In the genomic region with DNA sequence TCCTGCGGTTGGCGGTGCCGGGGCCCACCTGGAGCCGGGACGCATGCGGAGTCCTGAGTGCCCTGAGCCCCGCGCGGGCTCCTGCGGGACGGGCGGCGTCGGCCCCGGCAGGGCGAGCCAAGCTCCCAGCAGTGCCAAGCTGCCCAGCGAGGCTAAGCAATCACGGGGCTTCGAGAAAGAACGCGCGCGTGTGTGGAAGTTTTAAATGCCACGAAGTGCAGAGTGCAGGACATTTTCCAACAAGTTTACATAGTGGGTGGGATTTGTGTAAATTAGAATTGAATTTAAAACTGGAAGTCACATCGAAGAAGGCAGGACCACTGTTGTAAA, we compare ENCODE assay signal across 8 cellular contexts. TPM values are rescaled to one million over a fixed set of nuclear protein-coding genes. Genes with fewer than 3 reads are reported as not detected.
DNase-seq lines count a peak whose midpoint lies in the region; ATAC-seq and TF ChIP-seq lines count a peak whose summit lies in the region.

No MANE protein-coding gene starts in this region.

- peaks cover 8% of the 10 kb centered on the region for H3K27me3 Mint-ChIP-seq in activated naive CD8-positive, alpha-beta T cell
- H3K27me3 Mint-ChIP-seq in activated naive CD8-positive, alpha-beta T cell treated with anti-CD3 and anti-CD28 coated beads for 36 hours = peaks cover 40% of the 10 kb centered on the region
- H3K27me3 Mint-ChIP-seq in mesothelial cell of epicardium (ENCODE audit: low read depth) = peaks cover 48% of the 10 kb centered on the region

- TF ChIP-seq CTCF in coronary artery (IDR thresholded peaks at IDR 0.05) (no peak), mesothelial cell of epicardium (IDR thresholded peaks at IDR 0.05; ENCODE audit: unreplicated experiment) (no peak), uterus (IDR thresholded peaks at IDR 0.05) (no peak)

- peaks cover 13% of the 10 kb centered on the region for H3K4me1 Mint-ChIP-seq in activated naive CD8-positive, alpha-beta T cell (ENCODE audit: low read depth)
- peaks cover 14% of the 10 kb centered on the region for H3K4me1 Mint-ChIP-seq in activated naive CD8-positive, alpha-beta T cell treated with anti-CD3 and anti-CD28 coated beads for 36 hours
- peaks cover 7% of the 10 kb centered on the region for H3K4me1 Mint-ChIP-seq in mesothelial cell of epicardium

- ATAC-seq in HG03280 (IDR thresholded peaks at IDR 0.05; ENCODE audit: unreplicated experiment) = no peak
- no peak for ATAC-seq in GM21360 (IDR thresholded peaks at IDR 0.05; ENCODE audit: unreplicated experiment)

- no peak for DNase-seq in activated naive CD8-positive, alpha-beta T cell treated with anti-CD3 and anti-CD28 coated beads for 36 hours
- no peak for DNase-seq in coronary artery (ENCODE audit: low spot score)
- no peak for DNase-seq in mesothelial cell of epicardium (ENCODE audit: low spot score in 2 of 2, unreplicated experiment in 2 of 2)
- DNase-seq in uterus = no peak
- no peak for DNase-seq in stimulated activated CD4-positive, alpha-beta T cell treated with anti-CD3 and anti-CD28 coated beads, Interleukin-4, amount 100 ng/mL, for 4 hours

- no peak overlapping the region for H3K27ac Mint-ChIP-seq in activated naive CD8-positive, alpha-beta T cell
- H3K27ac Mint-ChIP-seq in activated naive CD8-positive, alpha-beta T cell treated with anti-CD3 and anti-CD28 coated beads for 36 hours = no peak overlapping the region
- H3K27ac Mint-ChIP-seq in mesothelial cell of epicardium = no peak overlapping the region

- peak overlapping the region in 1 of 2 donors; percentile 64 for H3K27ac ChIP-seq in coronary artery
- H3K27ac ChIP-seq in uterus = no peak overlapping the region

- TF ChIP-seq POLR2A in uterus (IDR thresholded peaks at IDR 0.05) = no peak

- no peaks in the 10 kb centered on the region for H3K4me1 ChIP-seq in uterus

- H3K4me3 ChIP-seq in coronary artery = peak overlapping the region; percentile 81
- peak overlapping the region; percentile 28 to 63 for H3K4me3 ChIP-seq in uterus

- intact Hi-C loops in uterus (cut with DNase I; ENCODE audit: low total_unique reads) = no loop called here

- no peaks in the 10 kb centered on the region for H3K27me3 ChIP-seq in uterus

- H3K36me3 Mint-ChIP-seq in activated naive CD8-positive, alpha-beta T cell = peaks cover 2% of the 10 kb centered on the region
- H3K36me3 Mint-ChIP-seq in activated naive CD8-positive, alpha-beta T cell treated with anti-CD3 and anti-CD28 coated beads for 36 hours = peaks cover 3% of the 10 kb centered on the region
- H3K36me3 Mint-ChIP-seq in mesothelial cell of epicardium = no peaks in the 10 kb centered on the region

- H3K36me3 ChIP-seq in uterus = no peaks in the 10 kb centered on the region

- H3K9me3 ChIP-seq in uterus = no peaks in the 10 kb centered on the region

- H3K4me3 Mint-ChIP-seq in activated naive CD8-positive, alpha-beta T cell = peak overlapping the region; percentile 63
- no peak overlapping the region for H3K4me3 Mint-ChIP-seq in activated naive CD8-positive, alpha-beta T cell treated with anti-CD3 and anti-CD28 coated beads for 36 hours
- H3K4me3 Mint-ChIP-seq in mesothelial cell of epicardium = peak overlapping the region; percentile 42

- no peaks in the 10 kb centered on the region for H3K9me3 Mint-ChIP-seq in activated naive CD8-positive, alpha-beta T cell (ENCODE audit: low read depth)
- H3K9me3 Mint-ChIP-seq in activated naive CD8-positive, alpha-beta T cell treated with anti-CD3 and anti-CD28 coated beads for 36 hours = peaks cover 1% of the 10 kb centered on the region
- H3K9me3 Mint-ChIP-seq in mesothelial cell of epicardium = no peaks in the 10 kb centered on the region

RNA-seq across cellular contexts. Expression of a gene that starts 0.6 kb away (rescaled TPM):
- total RNA-seq in activated naive CD8-positive, alpha-beta T cell treated with anti-CD3 and anti-CD28 coated beads for 36 hours = 1 to 10 TPM; 5.8 to 8.0 TPM
- total RNA-seq in mesothelial cell of epicardium (1.1 to 2.2 TPM (median 2.2 TPM) in 3 replicates), uterus (10 to 100 TPM in 2 of 4 donors, 1 to 10 TPM in 2; 4.4 to 20.0 (median 10.7) TPM)
